Comparison of ENCODE assay signal across 8 cellular contexts in the genomic region with DNA sequence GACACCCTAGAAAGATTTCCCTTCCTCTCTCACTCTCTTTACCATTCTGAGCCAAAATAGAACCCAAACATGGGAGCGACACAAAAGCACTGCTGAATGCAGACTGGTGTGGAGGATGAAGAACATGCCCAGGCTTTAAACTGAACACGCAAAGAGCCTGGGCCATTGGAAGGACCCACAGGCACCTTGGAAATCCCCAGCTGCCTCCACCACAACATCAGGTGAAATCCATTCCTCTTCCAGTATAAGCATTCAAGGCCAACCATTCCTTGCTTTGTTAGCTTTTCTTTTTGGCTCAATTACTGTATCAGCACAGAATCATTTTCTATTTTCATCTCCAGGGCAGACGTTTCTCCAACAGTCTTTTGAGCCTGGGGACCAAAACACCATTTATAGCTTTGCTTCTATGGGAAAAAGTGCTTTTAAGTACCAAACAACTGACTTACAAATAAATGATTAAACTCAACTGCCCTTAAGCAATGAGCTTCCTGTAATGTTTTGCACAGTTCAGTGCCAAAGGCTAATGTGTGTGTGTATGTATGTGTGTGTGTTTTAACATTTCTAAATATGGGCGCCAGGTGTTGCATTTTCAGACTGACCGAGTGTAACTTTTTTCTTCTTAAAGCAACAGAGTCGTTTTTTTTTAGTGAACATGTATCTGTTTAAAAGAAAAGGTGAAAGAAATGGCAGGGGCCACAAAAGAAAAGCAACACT. TPM values are rescaled to one million over a fixed set of nuclear protein-coding genes. Genes with fewer than 3 reads are reported as not detected.
A peak's percentile ranks its signal among the peaks of the same experiment; 100 is the strongest.
DNase-seq lines count a peak whose midpoint lies in the region; ATAC-seq and TF ChIP-seq lines count a peak whose summit lies in the region.

No MANE protein-coding gene starts in this region.

- peaks cover 4% of the 10 kb centered on the region for H3K27me3 Mint-ChIP-seq in activated T-helper 2 cell treated with anti-CD3 and anti-CD28 coated beads, Interferon-gamma antibody, Interleukin-2, Interleukin-4, amounts not matched to agents 10 μg/mL and 5 μg/mL and 100 μg/mL, durations not matched to agents 14 hours and 24 hours and 36 hours (ENCODE audit: low read depth)
- H3K27me3 Mint-ChIP-seq in CD14-positive monocyte (ENCODE audit: low read depth in 3 of 3), result no peaks in the 10 kb centered on the region
- H3K27me3 Mint-ChIP-seq in effector memory CD8-positive, alpha-beta T cell, result peaks cover 31 to 43% of the 10 kb centered on the region in 2 donors

- DNase-seq in DMS79 (lab: John Stamatoyannopoulos, UW) (peak; percentile 30), GM20000 (ENCODE audit: low spot score) (peak; percentile 32), CD14-positive monocyte (ENCODE audit: low spot score) (no peak)
- DNase-seq in activated T-helper 2 cell treated with anti-CD3 and anti-CD28 coated beads, Interferon-gamma antibody, Interleukin-2, Interleukin-4, amounts not matched to agents 10 μg/mL and 5 μg/mL and 100 μg/mL, durations not matched to agents 14 hours and 24 hours and 36 hours (ENCODE audit: low spot score), result no peak
- DNase-seq in activated CD8-positive, alpha-beta memory T cell treated with anti-CD3 and anti-CD28 coated beads, Interleukin-2, amount 50 U/mL, for 48 hours, result no peak
- no peak for DNase-seq in effector memory CD8-positive, alpha-beta T cell

- peaks cover 11% of the 10 kb centered on the region for H3K4me1 ChIP-seq in parathyroid adenoma

- intact Hi-C loops in activated T-helper 2 cell treated with anti-CD3 and anti-CD28 coated beads, Interferon-gamma antibody, Interleukin-2, Interleukin-4, amounts not matched to agents 10 μg/mL and 5 μg/mL and 100 μg/mL, durations not matched to agents 14 hours and 24 hours and 36 hours (cut with micrococcal nuclease), result no loop called here
- intact Hi-C loops in CD14-positive monocyte (cut with micrococcal nuclease), result no loop called here

- no peaks in the 10 kb centered on the region for H3K27me3 ChIP-seq in parathyroid adenoma (ENCODE audit: control insufficient read depth, insufficient read depth, low read length)

- no peaks in the 10 kb centered on the region for H3K9me3 ChIP-seq in parathyroid adenoma (ENCODE audit: control insufficient read depth, low read length)

- no peaks in the 10 kb centered on the region for H3K36me3 Mint-ChIP-seq in activated T-helper 2 cell treated with anti-CD3 and anti-CD28 coated beads, Interferon-gamma antibody, Interleukin-2, Interleukin-4, amounts not matched to agents 10 μg/mL and 5 μg/mL and 100 μg/mL, durations not matched to agents 14 hours and 24 hours and 36 hours (ENCODE audit: low read depth)
- no peaks in the 10 kb centered on the region for H3K36me3 Mint-ChIP-seq in CD14-positive monocyte
- no peaks in the 10 kb centered on the region for H3K36me3 Mint-ChIP-seq in effector memory CD8-positive, alpha-beta T cell (ENCODE audit: insufficient read depth)

- H3K4me3 Mint-ChIP-seq in activated T-helper 2 cell treated with anti-CD3 and anti-CD28 coated beads, Interferon-gamma antibody, Interleukin-2, Interleukin-4, amounts not matched to agents 10 μg/mL and 5 μg/mL and 100 μg/mL, durations not matched to agents 14 hours and 24 hours and 36 hours (ENCODE audit: low read depth), result peak overlapping the region; percentile 41
- H3K4me3 Mint-ChIP-seq in CD14-positive monocyte, result no peak overlapping the region
- no peak overlapping the region for H3K4me3 Mint-ChIP-seq in effector memory CD8-positive, alpha-beta T cell

- peak; percentile 30 for ATAC-seq in HG03469 (IDR thresholded peaks at IDR 0.05; ENCODE audit: unreplicated experiment)
- ATAC-seq in effector memory CD8-positive, alpha-beta T cell (replicated peaks), result no peak

- peak overlapping the region; percentile 60 for H3K27ac ChIP-seq in parathyroid adenoma

- H3K79me2 ChIP-seq in parathyroid adenoma, result no peaks in the 10 kb centered on the region

- peak overlapping the region; percentile 54 for H2AFZ ChIP-seq in parathyroid adenoma

- TF ChIP-seq CTCF in GM20000 (IDR thresholded peaks at IDR 0.05; ENCODE audit: extremely low read depth, missing control alignments) (no peak), parathyroid adenoma (IDR thresholded peaks at IDR 0.05) (no peak), CD14-positive monocyte (IDR thresholded peaks at IDR 0.05) (no peak)

- no peaks in the 10 kb centered on the region for H3K9me3 Mint-ChIP-seq in activated T-helper 2 cell treated with anti-CD3 and anti-CD28 coated beads, Interferon-gamma antibody, Interleukin-2, Interleukin-4, amounts not matched to agents 10 μg/mL and 5 μg/mL and 100 μg/mL, durations not matched to agents 14 hours and 24 hours and 36 hours
- H3K9me3 Mint-ChIP-seq in CD14-positive monocyte, result no peaks in the 10 kb centered on the region
- H3K9me3 Mint-ChIP-seq in effector memory CD8-positive, alpha-beta T cell, result no peaks in the 10 kb centered on the region

- H3K9ac ChIP-seq in parathyroid adenoma, result no peak overlapping the region

- peak overlapping the region; percentile 15 for H3K4me3 ChIP-seq in parathyroid adenoma (ENCODE audit: low read depth, low read length)

- peak overlapping the region; percentile 50 for H3K4me2 ChIP-seq in parathyroid adenoma (ENCODE audit: low read length)

- peaks cover 15% of the 10 kb centered on the region for H3K4me1 Mint-ChIP-seq in activated T-helper 2 cell treated with anti-CD3 and anti-CD28 coated beads, Interferon-gamma antibody, Interleukin-2, Interleukin-4, amounts not matched to agents 10 μg/mL and 5 μg/mL and 100 μg/mL, durations not matched to agents 14 hours and 24 hours and 36 hours (ENCODE audit: low read depth)
- peaks cover 25% of the 10 kb centered on the region for H3K4me1 Mint-ChIP-seq in CD14-positive monocyte
- peaks cover 0 to 3% of the 10 kb centered on the region in 2 donors for H3K4me1 Mint-ChIP-seq in effector memory CD8-positive, alpha-beta T cell (ENCODE audit: low read depth in 2 of 2)

- no peaks in the 10 kb centered on the region for H3K36me3 ChIP-seq in parathyroid adenoma (ENCODE audit: control insufficient read depth, insufficient read depth, low read length)

- no peak overlapping the region for H3K27ac Mint-ChIP-seq in activated T-helper 2 cell treated with anti-CD3 and anti-CD28 coated beads, Interferon-gamma antibody, Interleukin-2, Interleukin-4, amounts not matched to agents 10 μg/mL and 5 μg/mL and 100 μg/mL, durations not matched to agents 14 hours and 24 hours and 36 hours
- peak overlapping the region in 1 of 7 donors; percentile 37 for H3K27ac Mint-ChIP-seq in CD14-positive monocyte
- no peak overlapping the region for H3K27ac Mint-ChIP-seq in effector memory CD8-positive, alpha-beta T cell

RNA-seq across cellular contexts. Expression of gene BLNK, which starts 16.2 kb away (rescaled TPM):
- total RNA-seq in activated T-helper 2 cell treated with anti-CD3 and anti-CD28 coated beads, Interferon-gamma antibody, Interleukin-2, Interleukin-4, amounts not matched to agents 10 μg/mL and 5 μg/mL and 100 μg/mL, durations not matched to agents 14 hours and 24 hours and 36 hours, result not detected in 2 replicates
- 1 to 10 TPM; 1.4 to 1.9 TPM for polyA plus RNA-seq in CD14-positive monocyte

RNA-seq across cellular contexts. Expression of gene DNTT, which starts 16.7 kb away (rescaled TPM):
- not detected in 2 replicates for total RNA-seq in activated T-helper 2 cell treated with anti-CD3 and anti-CD28 coated beads, Interferon-gamma antibody, Interleukin-2, Interleukin-4, amounts not matched to agents 10 μg/mL and 5 μg/mL and 100 μg/mL, durations not matched to agents 14 hours and 24 hours and 36 hours
- polyA plus RNA-seq in CD14-positive monocyte, result not detected

Comparison
In these comparisons a context has a peak if more than half of its experiments do, and no peak if none do; other contexts are left out.
1. DNase-seq: peak in DMS79 (single experiment) and GM20000 (single experiment); none in activated T-helper 2 cell treated with anti-CD3 and anti-CD28 coated beads, Interferon-gamma antibody, Interleukin-2, Interleukin-4, amounts not matched to agents 10 μg/mL and 5 μg/mL and 100 μg/mL, durations not matched to agents 14 hours and 24 hours and 36 hours (single experiment), CD14-positive monocyte (single experiment), activated CD8-positive, alpha-beta memory T cell treated with anti-CD3 and anti-CD28 coated beads, Interleukin-2, amount 50 U/mL, for 48 hours (single experiment) and effector memory CD8-positive, alpha-beta T cell (0 of 3).